In genomic region chr18:9914334-9914583, GRCh38 we compare ENCODE assay signal across 8 cellular contexts. TPM values are rescaled to one million over a fixed set of nuclear protein-coding genes. Genes with fewer than 3 reads are reported as not detected.
A peak's percentile ranks its signal among the peaks of the same experiment; 100 is the strongest.
DNase-seq lines count a peak whose midpoint lies in the region; ATAC-seq and TF ChIP-seq lines count a peak whose summit lies in the region.

No MANE protein-coding gene starts in this region.

- H3K27ac Mint-ChIP-seq in activated CD8-positive, alpha-beta T cell treated with anti-CD3 and anti-CD28 coated beads, Interleukin-2, amount 10 ng/mL, durations not matched to agents 7 days and 5 days, result peak overlapping the region; percentile 93

- H3K4me1 ChIP-seq in suprapubic skin, result peaks cover 47% of the 10 kb centered on the region

- TF ChIP-seq CTCF in suprapubic skin (IDR thresholded peaks at IDR 0.05), result no peak

- TF ChIP-seq EP300 in suprapubic skin (IDR thresholded peaks at IDR 0.05), result no peak

- TF ChIP-seq POLR2A in suprapubic skin (IDR thresholded peaks at IDR 0.05), result no peak

- H3K4me3 Mint-ChIP-seq in activated CD8-positive, alpha-beta T cell treated with anti-CD3 and anti-CD28 coated beads, Interleukin-2, amount 10 ng/mL, durations not matched to agents 7 days and 5 days, result peak overlapping the region; percentile 84

- CTCF ChIA-PET in activated CD8-positive, alpha-beta T cell treated with anti-CD3 and anti-CD28 coated beads, Interleukin-2, amount 10 ng/mL, durations not matched to agents 7 days and 5 days (lab: Charles Lee), result interaction anchor here (1.3 kb wide), 1 partner anchor 37 kb away, joined by 10 read pairs; no protein-coding TSS in a partner anchor

- POLR2A ChIA-PET in activated CD8-positive, alpha-beta T cell treated with anti-CD3 and anti-CD28 coated beads, Interleukin-2, amount 10 ng/mL, durations not matched to agents 7 days and 5 days (lab: Charles Lee), result interaction anchor here (1.1 to 2.4 kb wide), 5 partner anchors 9 to 296 kb away, joined by 3 to 10 read pairs (median 6); no protein-coding TSS in a partner anchor

- peaks cover 6% of the 10 kb centered on the region for H3K27me3 Mint-ChIP-seq in activated CD8-positive, alpha-beta T cell treated with anti-CD3 and anti-CD28 coated beads, Interleukin-2, amount 10 ng/mL, durations not matched to agents 7 days and 5 days (ENCODE audit: low read depth)

- H3K9me3 ChIP-seq in iPS-18c (ENCODE audit: control insufficient read depth, insufficient read depth, low read length), result peaks cover 2% of the 10 kb centered on the region
- H3K9me3 ChIP-seq in suprapubic skin, result no peaks in the 10 kb centered on the region

- no peaks in the 10 kb centered on the region for H3K9me3 Mint-ChIP-seq in activated CD8-positive, alpha-beta T cell treated with anti-CD3 and anti-CD28 coated beads, Interleukin-2, amount 10 ng/mL, durations not matched to agents 7 days and 5 days (ENCODE audit: insufficient read depth)

- H3K27me3 ChIP-seq in suprapubic skin, result no peaks in the 10 kb centered on the region

- no peaks in the 10 kb centered on the region for H3K36me3 ChIP-seq in suprapubic skin

- H3K4me3 ChIP-seq in iPS-18c (ENCODE audit: insufficient read depth, low read depth, low read length) (peak overlapping the region; percentile 100), suprapubic skin (peak overlapping the region; percentile 61)

- WGBS in suprapubic skin, result no CpG with 5 or more reads among the region's 35 CpGs

- peak overlapping the region; percentile 100 for H3K27ac ChIP-seq in suprapubic skin

- peaks cover 25% of the 10 kb centered on the region for H3K4me1 Mint-ChIP-seq in activated CD8-positive, alpha-beta T cell treated with anti-CD3 and anti-CD28 coated beads, Interleukin-2, amount 10 ng/mL, durations not matched to agents 7 days and 5 days (ENCODE audit: low read depth)

- DNase-seq in EL (peak; percentile 56), suprapubic skin (ENCODE audit: low spot score in 2 of 2) (no peak), COLO668 (lab: John Stamatoyannopoulos, UW; ENCODE audit: unreplicated experiment) (no peak), cortex of kidney (lab: John Stamatoyannopoulos, UW) (no peak)
- DNase-seq in activated CD8-positive, alpha-beta T cell treated with anti-CD3 and anti-CD28 coated beads, Interleukin-2, amount 10 ng/mL, durations not matched to agents 7 days and 5 days, result no peak

- peak; percentile 21 for ATAC-seq in HG02571 (IDR thresholded peaks at IDR 0.05; ENCODE audit: unreplicated experiment)
- ATAC-seq in activated CD8-positive, alpha-beta T cell treated with anti-CD3 and anti-CD28 coated beads, Interleukin-2, amount 10 ng/mL, durations not matched to agents 7 days and 5 days, result no peak
- ATAC-seq in GM19463 (IDR thresholded peaks at IDR 0.05; ENCODE audit: unreplicated experiment), result no peak

- H3K36me3 Mint-ChIP-seq in activated CD8-positive, alpha-beta T cell treated with anti-CD3 and anti-CD28 coated beads, Interleukin-2, amount 10 ng/mL, durations not matched to agents 7 days and 5 days (ENCODE audit: low read depth), result no peaks in the 10 kb centered on the region

RNA-seq across cellular contexts. Expression of gene VAPA, which starts 0.4 kb away (rescaled TPM):
- total RNA-seq in activated CD8-positive, alpha-beta T cell treated with anti-CD3 and anti-CD28 coated beads, Interleukin-2, amount 10 ng/mL, durations not matched to agents 7 days and 5 days, result 100 to 1,000 TPM; 138 to 142 TPM
- 100 to 1,000 TPM; 182 to 244 (median 212) TPM for total RNA-seq in suprapubic skin

RNA-seq across cellular contexts. Expression of gene TXNDC2, which starts 28.5 kb away (rescaled TPM):
- total RNA-seq in activated CD8-positive, alpha-beta T cell treated with anti-CD3 and anti-CD28 coated beads, Interleukin-2, amount 10 ng/mL, durations not matched to agents 7 days and 5 days, result not detected
- not detected for total RNA-seq in suprapubic skin
